23 cellular contexts compared by ENCODE assay signal in genomic region chr16:19842758-19843157, GRCh38. TPM values are rescaled to one million over a fixed set of nuclear protein-coding genes. Genes with fewer than 3 reads are reported as not detected.
"Had no signal": no experiment of that assay in that cellular context is flagged by ENCODE, and none has a peak within 500 bp of the region (broad histone marks: within the 10 kb centered on the region; RNA-seq: fewer than 3 reads in every experiment).

No MANE protein-coding gene starts in this region.

- H3K4me3 ChIP-seq: body of pancreas, colonic mucosa, ovary, sigmoid colon, upper lobe of right lung had no signal

- H3K36me3 ChIP-seq: colonic mucosa, ovary, sigmoid colon, upper lobe of right lung had no signal

- ATAC-seq: activated CD4-positive, alpha-beta T cell treated with anti-CD3 and anti-CD28 coated beads for 36 hours; activated CD8-positive, alpha-beta memory T cell treated with anti-CD3 and anti-CD28 coated beads, Interleukin-2, amount 10 ng/mL, durations not matched to agents 7 days and 5 days; body of pancreas; left ventricle myocardium superior; upper lobe of right lung; WTC11 had no signal

- DNase-seq: activated CD4-positive, alpha-beta memory T cell treated with anti-CD3 and anti-CD28 coated beads for 36 hours; activated CD4-positive, alpha-beta T cell treated with anti-CD3 and anti-CD28 coated beads for 36 hours; activated CD8-positive, alpha-beta memory T cell treated with anti-CD3 and anti-CD28 coated beads, Interleukin-2, amount 10 ng/mL, durations not matched to agents 7 days and 5 days; activated naive CD4-positive, alpha-beta T cell; activated naive CD8-positive, alpha-beta T cell treated with anti-CD3 and anti-CD28 coated beads, Interleukin-2, amount 10 ng/mL, durations not matched to agents 7 days and 5 days; amygdala; body of pancreas; colonic mucosa; endodermal cell; immature natural killer cell; left ventricle myocardium superior; naive B cell; ovary; stimulated activated CD4-positive, alpha-beta T cell treated with anti-CD3 and anti-CD28 coated beads, Interleukin-12 subunit alpha, Interleukin-12 subunit beta, amount 100 ng/mL, for 4 hours; stimulated activated CD4-positive, alpha-beta T cell treated with anti-CD3 and anti-CD28 coated beads, Interleukin-1b, Interleukin-23, amount 100 ng/mL, for 48 hours; stimulated activated CD8-positive, alpha-beta memory T cell treated with anti-CD3 and anti-CD28 coated beads, Interleukin-4, amount 100 ng/mL, for 48 hours; stimulated activated naive CD4-positive, alpha-beta T cell; T-helper 1 cell; T-helper 9 cell; upper lobe of right lung had no signal

- H3K4me1 ChIP-seq: body of pancreas, colonic mucosa had no signal

- H3K9me3 ChIP-seq: body of pancreas, colonic mucosa, ovary, sigmoid colon, upper lobe of right lung had no signal

- H3K27me3 ChIP-seq: body of pancreas, colonic mucosa, foreskin keratinocyte, ovary, sigmoid colon, upper lobe of right lung had no signal

- H3K27ac ChIP-seq: body of pancreas, colonic mucosa, foreskin keratinocyte, ovary, sigmoid colon, upper lobe of right lung had no signal

RNA-seq across cellular contexts. Expression of gene GPRC5B, which starts 41.9 kb away (rescaled TPM):
- total RNA-seq: activated CD4-positive, alpha-beta memory T cell treated with anti-CD3 and anti-CD28 coated beads for 36 hours; activated CD8-positive, alpha-beta memory T cell treated with anti-CD3 and anti-CD28 coated beads, Interleukin-2, amount 10 ng/mL, durations not matched to agents 7 days and 5 days had no signal
- polyA plus RNA-seq: immature natural killer cell had no signal
